In the genomic region with DNA sequence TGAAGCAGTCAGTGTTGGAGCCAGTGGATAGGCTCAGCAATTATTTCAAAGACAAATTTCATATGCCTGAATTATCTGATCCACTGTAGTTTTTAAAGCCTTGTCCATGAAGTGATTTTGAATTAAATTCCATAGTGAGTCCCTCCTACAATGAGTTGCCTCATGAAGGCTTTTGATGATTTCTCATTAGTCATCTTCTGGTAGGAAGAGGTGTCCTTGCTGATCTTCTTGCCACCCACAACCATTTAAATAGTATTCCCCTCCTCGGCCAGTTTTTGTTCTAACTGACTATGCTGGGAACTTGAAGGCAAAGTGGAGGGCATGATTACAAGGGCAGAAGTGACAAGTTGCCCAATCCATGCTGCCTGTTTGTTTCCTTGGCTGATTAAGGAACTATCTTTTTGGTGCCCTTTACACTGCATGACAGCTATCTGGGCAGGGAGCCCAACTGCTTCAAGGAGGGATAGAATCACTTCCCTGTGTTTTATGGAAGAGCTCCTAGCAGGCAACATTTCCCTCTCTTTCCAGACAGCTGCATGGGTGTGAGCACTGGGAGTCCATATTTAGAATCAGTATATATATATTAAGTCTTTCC, we compare ENCODE assay signal across 16 cellular contexts.
DNase-seq lines count a peak whose midpoint lies in the region; ATAC-seq, FAIRE-seq and TF ChIP-seq lines count a peak whose summit lies in the region.
"Had no signal": no experiment of that assay in that cellular context is flagged by ENCODE, and none has a peak within 500 bp of the region (broad histone marks: within the 10 kb centered on the region; RNA-seq: fewer than 3 reads in every experiment).

No MANE protein-coding gene starts in this region.

- no peaks in the 10 kb centered on the region for H3K36me3 ChIP-seq in adrenal gland (replicated peaks in 1 of 2)
- no peaks in the 10 kb centered on the region for H3K36me3 ChIP-seq in testis (ENCODE audit: low read depth, missing control alignments)
- H3K36me3 ChIP-seq: SJSA1 had no signal

- H3K27ac ChIP-seq in adrenal gland (peak overlapping the region in 1 of 5 donors; percentile 6), testis (no peak overlapping the region)
- H3K27ac ChIP-seq: 22Rv1, SJSA1 had no signal

- intact Hi-C loops in adrenal gland (cut with DNase I) (no loop called here), testis (cut with DNase I; ENCODE audit: low total_unique reads) (no loop called here)

- TF ChIP-seq POLR2A in adrenal gland (IDR thresholded peaks at IDR 0.05) (no peak), testis (IDR thresholded peaks at IDR 0.05) (no peak)

- WGBS in adrenal gland, 4 donors: 0 to 29% (median 7%) methylated on average over 1 of the region's 1 CpG
- 50 to 71% methylated on average over 1 of the region's 1 CpG for WGBS in testis, 2 donors

- ATAC-seq in HG03045 (IDR thresholded peaks at IDR 0.05; ENCODE audit: unreplicated experiment) (no peak), HG02884 (IDR thresholded peaks at IDR 0.05; ENCODE audit: unreplicated experiment) (no peak)
- ATAC-seq: K562 had no signal

- TF ChIP-seq CTCF in adrenal gland (IDR thresholded peaks at IDR 0.05) (no peak), testis (IDR thresholded peaks at IDR 0.05) (no peak)

- FAIRE-seq in urothelium cell line (lab: Jason Lieb, UNC): no peak
- FAIRE-seq: colon, GM18507, K562 had no signal

- no peaks in the 10 kb centered on the region for H3K9me3 ChIP-seq in adrenal gland (replicated peaks in 1 of 3)
- no peaks in the 10 kb centered on the region for H3K9me3 ChIP-seq in testis
- H3K9me3 ChIP-seq: SJSA1 had no signal

- no peaks in the 10 kb centered on the region for H3K27me3 ChIP-seq in adrenal gland
- H3K27me3 ChIP-seq in testis: no peaks in the 10 kb centered on the region
- H3K27me3 ChIP-seq: SJSA1 had no signal

- H3K4me3 ChIP-seq in adrenal gland (no peak overlapping the region), testis (no peak overlapping the region)
- H3K4me3 ChIP-seq: K562, SJSA1 had no signal

- H3K4me1 ChIP-seq in adrenal gland (replicated peaks in 1 of 2) (peaks cover 0 to 8% of the 10 kb centered on the region in 2 donors), testis (no peaks in the 10 kb centered on the region)
- H3K4me1 ChIP-seq: SJSA1 had no signal

- DNase-seq in DMS 273 (lab: John Stamatoyannopoulos, UW; ENCODE audit: unreplicated experiment) (peak; percentile 6), DMS 273 treated with DMSO at 0.1 percent for 48 hours (lab: John Stamatoyannopoulos, UW) (no peak), adrenal gland (peak; percentile 39 to 81 (median 68)), inferior parietal cortex (ENCODE audit: extremely low spot score) (peak; percentile 23), testis (peak; percentile 33), urothelium cell line (ENCODE audit: low spot score) (no peak)
- DNase-seq: activated CD4-positive, alpha-beta T cell treated with anti-CD3 and anti-CD28 coated beads, Interleukin-2, amount 50 U/mL, for 1 hour; activated effector memory CD4-positive, alpha-beta T cell treated with Interleukin-2 at 50 U/mL for 16 hours; midbrain had no signal

Comparison
In these comparisons a context has a peak if more than half of its experiments do, and no peak if none do; other contexts are left out.
1. DNase-seq: peak in DMS 273 (single experiment), adrenal gland (7 of 7), inferior parietal cortex (single experiment) and testis (single experiment); none in DMS 273 treated with DMSO at 0.1 percent for 48 hours (single experiment) and urothelium cell line (single experiment).